ENCODE assay signal across 6 cellular contexts in the genomic region with DNA sequence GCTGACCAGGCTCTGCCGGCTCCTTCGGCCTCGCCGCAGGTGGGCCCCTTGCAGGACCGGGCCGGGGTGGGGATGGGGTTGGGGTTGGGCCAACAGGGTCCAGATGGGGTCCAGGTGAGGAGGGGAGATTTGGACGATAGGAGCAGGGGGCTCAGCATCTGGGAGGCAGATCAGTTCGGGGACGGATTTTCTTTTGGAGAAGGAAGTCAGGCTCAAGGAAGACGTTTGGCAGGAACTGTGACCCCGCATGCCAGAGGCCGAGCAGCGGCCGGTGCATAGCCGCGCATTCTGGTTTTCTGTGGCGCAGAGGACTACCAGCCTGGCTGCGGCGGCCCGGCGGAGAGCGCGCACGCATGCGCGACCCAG. TPM values are rescaled to one million over a fixed set of nuclear protein-coding genes. Genes with fewer than 3 reads are reported as not detected.
DNase-seq lines count a peak whose midpoint lies in the region; ATAC-seq and TF ChIP-seq lines count a peak whose summit lies in the region.

No MANE protein-coding gene starts in this region.

- peak in 2 of 4 donors; percentile 40 to 66 for TF ChIP-seq POLR2A in esophagus squamous epithelium (IDR thresholded peaks at IDR 0.05)

- peak overlapping the region; percentile 99 for H3K27ac Mint-ChIP-seq in activated CD4-positive, alpha-beta T cell treated with anti-CD3 and anti-CD28 coated beads, Interleukin-2, amount 10 ng/mL, durations not matched to agents 24 days and 14 days
- peak overlapping the region; percentile 99 for H3K27ac Mint-ChIP-seq in stimulated activated memory B cell treated with anti-CD40 and anti-IgM and Interleukin-4, amounts not matched to agents 10 μg/mL and 1 μg/mL and 100 μg/mL, for 72 hours

- H3K4me3 Mint-ChIP-seq in activated CD4-positive, alpha-beta T cell treated with anti-CD3 and anti-CD28 coated beads, Interleukin-2, amount 10 ng/mL, durations not matched to agents 24 days and 14 days: peak overlapping the region; percentile 92
- H3K4me3 Mint-ChIP-seq in stimulated activated memory B cell treated with anti-CD40 and anti-IgM and Interleukin-4, amounts not matched to agents 10 μg/mL and 1 μg/mL and 100 μg/mL, for 72 hours: peak overlapping the region; percentile 99

- peak in 1 of 6 experiments; percentile 10 for TF ChIP-seq CTCF in esophagus squamous epithelium (IDR thresholded peaks at IDR 0.05)

- H3K27me3 Mint-ChIP-seq in activated CD4-positive, alpha-beta T cell treated with anti-CD3 and anti-CD28 coated beads, Interleukin-2, amount 10 ng/mL, durations not matched to agents 24 days and 14 days: no peaks in the 10 kb centered on the region
- no peaks in the 10 kb centered on the region for H3K27me3 Mint-ChIP-seq in stimulated activated memory B cell treated with anti-CD40 and anti-IgM and Interleukin-4, amounts not matched to agents 10 μg/mL and 1 μg/mL and 100 μg/mL, for 72 hours

- peaks cover 21 to 30% (median 30%) of the 10 kb centered on the region in 3 donors for H3K36me3 ChIP-seq in esophagus squamous epithelium

- intact Hi-C loops in activated CD4-positive, alpha-beta T cell treated with anti-CD3 and anti-CD28 coated beads, Interleukin-2, amount 10 ng/mL, durations not matched to agents 24 days and 14 days (cut with micrococcal nuclease): loop anchor here (1.0 to 2.0 kb wide), 4 partner anchors 11 to 68 kb away; a partner anchor contains a TSS
- intact Hi-C loops in esophagus squamous epithelium (cut with DNase I): no loop called here

- H3K9me3 Mint-ChIP-seq in activated CD4-positive, alpha-beta T cell treated with anti-CD3 and anti-CD28 coated beads, Interleukin-2, amount 10 ng/mL, durations not matched to agents 24 days and 14 days: no peaks in the 10 kb centered on the region
- no peaks in the 10 kb centered on the region for H3K9me3 Mint-ChIP-seq in stimulated activated memory B cell treated with anti-CD40 and anti-IgM and Interleukin-4, amounts not matched to agents 10 μg/mL and 1 μg/mL and 100 μg/mL, for 72 hours

- H3K36me3 Mint-ChIP-seq in activated CD4-positive, alpha-beta T cell treated with anti-CD3 and anti-CD28 coated beads, Interleukin-2, amount 10 ng/mL, durations not matched to agents 24 days and 14 days (ENCODE audit: low read depth): peaks cover 50% of the 10 kb centered on the region
- H3K36me3 Mint-ChIP-seq in stimulated activated memory B cell treated with anti-CD40 and anti-IgM and Interleukin-4, amounts not matched to agents 10 μg/mL and 1 μg/mL and 100 μg/mL, for 72 hours: peaks cover 32% of the 10 kb centered on the region

- H3K4me1 ChIP-seq in esophagus squamous epithelium: peaks cover 50 to 77% (median 53%) of the 10 kb centered on the region in 3 donors

- peak overlapping the region; percentile 98 to 100 (median 100) for H3K27ac ChIP-seq in esophagus squamous epithelium

- H3K27me3 ChIP-seq in esophagus squamous epithelium: no peaks in the 10 kb centered on the region

- peak overlapping the region; percentile 92 to 98 (median 95) for H3K4me3 ChIP-seq in esophagus squamous epithelium

- peak; percentile 2 for ATAC-seq in stimulated activated memory B cell treated with anti-CD40 and anti-IgM and Interleukin-4, amounts not matched to agents 10 μg/mL and 1 μg/mL and 100 μg/mL, for 72 hours

- no peaks in the 10 kb centered on the region for H3K9me3 ChIP-seq in esophagus squamous epithelium

- 3% methylated on average over 10 of the region's 26 CpGs; no CpG with 5 or more reads in 1 of the 2 donors for WGBS in esophagus squamous epithelium, 2 donors

- peaks cover 31% of the 10 kb centered on the region for H3K4me1 Mint-ChIP-seq in activated CD4-positive, alpha-beta T cell treated with anti-CD3 and anti-CD28 coated beads, Interleukin-2, amount 10 ng/mL, durations not matched to agents 24 days and 14 days
- peaks cover 39% of the 10 kb centered on the region for H3K4me1 Mint-ChIP-seq in stimulated activated memory B cell treated with anti-CD40 and anti-IgM and Interleukin-4, amounts not matched to agents 10 μg/mL and 1 μg/mL and 100 μg/mL, for 72 hours

- DNase-seq in activated CD4-positive, alpha-beta T cell treated with anti-CD3 and anti-CD28 coated beads, Interleukin-2, amount 10 ng/mL, durations not matched to agents 24 days and 14 days: no peak
- DNase-seq in activated CD4-positive, alpha-beta T cell treated with anti-CD3 and anti-CD28 coated beads, Interleukin-2, amount 50 U/mL, for 48 hours: no peak
- no peak for DNase-seq in esophagus squamous epithelium (lab: John Stamatoyannopoulos, UW)
- DNase-seq in NCI-H510A treated with DMSO at 0.1 percent for 48 hours (lab: John Stamatoyannopoulos, UW): no peak
- DNase-seq in NCI-H2081 (lab: John Stamatoyannopoulos, UW): no peak

RNA-seq across cellular contexts. Expression of a gene that starts 0.8 kb away (rescaled TPM):
- 2,074 and 2,109 TPM in 2 replicates for total RNA-seq in activated CD4-positive, alpha-beta T cell treated with anti-CD3 and anti-CD28 coated beads, Interleukin-2, amount 10 ng/mL, durations not matched to agents 24 days and 14 days
- total RNA-seq in esophagus squamous epithelium: 1,000 to 10,000 TPM; 1,024 to 1,551 (median 1,380) TPM

RNA-seq across cellular contexts. Expression of a gene that starts 11.1 kb away (rescaled TPM):
- 144 and 145 TPM in 2 replicates for total RNA-seq in activated CD4-positive, alpha-beta T cell treated with anti-CD3 and anti-CD28 coated beads, Interleukin-2, amount 10 ng/mL, durations not matched to agents 24 days and 14 days
- 100 to 1,000 TPM in 1 of 4 donors, 10 to 100 TPM in 3; 67.9 to 100 (median 78.4) TPM for total RNA-seq in esophagus squamous epithelium

RNA-seq across cellular contexts. Expression of a gene that starts 27.0 kb away (rescaled TPM):
- 2.1 TPM in 2 replicates for total RNA-seq in activated CD4-positive, alpha-beta T cell treated with anti-CD3 and anti-CD28 coated beads, Interleukin-2, amount 10 ng/mL, durations not matched to agents 24 days and 14 days
- total RNA-seq in esophagus squamous epithelium: 1 to 10 TPM; 1.9 to 6.2 (median 4.7) TPM

RNA-seq across cellular contexts. Expression of a gene that starts 31.3 kb away (rescaled TPM):
- total RNA-seq in activated CD4-positive, alpha-beta T cell treated with anti-CD3 and anti-CD28 coated beads, Interleukin-2, amount 10 ng/mL, durations not matched to agents 24 days and 14 days: 11.8 and 11.9 TPM in 2 replicates
- total RNA-seq in esophagus squamous epithelium: 100 to 1,000 TPM in 1 of 4 donors, 10 to 100 TPM in 3; 26.4 to 131 (median 63.0) TPM

RNA-seq across cellular contexts. Expression of a gene that starts 33.7 kb away (rescaled TPM):
- 1.5 and 1.8 TPM in 2 replicates for total RNA-seq in activated CD4-positive, alpha-beta T cell treated with anti-CD3 and anti-CD28 coated beads, Interleukin-2, amount 10 ng/mL, durations not matched to agents 24 days and 14 days
- total RNA-seq in esophagus squamous epithelium: not detected
